Comparison of ENCODE assay signal across 8 cellular contexts in genomic region chrX:21932277-21932996, GRCh38. TPM values are rescaled to one million over a fixed set of nuclear protein-coding genes. Genes with fewer than 3 reads are reported as not detected.
A peak's percentile ranks its signal among the peaks of the same experiment; 100 is the strongest.
DNase-seq lines count a peak whose midpoint lies in the region; ATAC-seq and TF ChIP-seq lines count a peak whose summit lies in the region.
"Had no signal": no experiment of that assay in that cellular context is flagged by ENCODE, and none has a peak within 500 bp of the region (broad histone marks: within the 10 kb centered on the region; RNA-seq: fewer than 3 reads in every experiment).

No MANE protein-coding gene starts in this region.

- TF ChIP-seq CTCF in H9 (conservative IDR thresholded peaks at IDR 0.05) (no peak; the same call in 2 of the 3 replicates), gastrocnemius medialis (IDR thresholded peaks at IDR 0.05 in 4 of 5, conservative IDR thresholded peaks at IDR 0.05 in 1 of 5) (no peak), Peyer's patch (IDR thresholded peaks at IDR 0.05) (no peak)

- H3K27me3 Mint-ChIP-seq in H9 (ENCODE audit: low read depth): no peaks in the 10 kb centered on the region

- no peaks in the 10 kb centered on the region for H3K79me1 ChIP-seq in H9 (ENCODE audit: insufficient read depth, low read depth, low read length, poor library complexity, severe bottlenecking)

- no peak overlapping the region for H4K8ac ChIP-seq in H9 (replicated peaks; ENCODE audit: insufficient read length, low read depth, low read length)

- no peak overlapping the region for H4K5ac ChIP-seq in H9 (ENCODE audit: insufficient read length, low read depth, low read length)

- H3K9ac ChIP-seq in H9 (ENCODE audit: extremely low read depth, insufficient read length, low read length): no peak overlapping the region

- H3K9me3 ChIP-seq in H9 (ENCODE audit: control insufficient read depth, low read depth, low read length) (no peaks in the 10 kb centered on the region), gastrocnemius medialis (no peaks in the 10 kb centered on the region), Peyer's patch (no peaks in the 10 kb centered on the region)

- H3K4me1 ChIP-seq in H9 (ENCODE audit: insufficient read depth, low read length) (peaks cover 2% of the 10 kb centered on the region; the same call in 1 of the 2 replicates), gastrocnemius medialis (no peaks in the 10 kb centered on the region), Peyer's patch (no peaks in the 10 kb centered on the region)

- no peaks in the 10 kb centered on the region for H3K36me3 ChIP-seq in gastrocnemius medialis
- no peaks in the 10 kb centered on the region for H3K36me3 ChIP-seq in Peyer's patch
- H3K36me3 ChIP-seq: cardiac muscle cell had no signal

- no CpG with 5 or more reads among the region's 10 CpGs for WGBS in H9 (ENCODE audit: extremely low coverage, insufficient read length, low lambda C conversion rate)

- H3K27me3 ChIP-seq in H9 (ENCODE audit: insufficient read depth, low read length) (no peaks in the 10 kb centered on the region), gastrocnemius medialis (no peaks in the 10 kb centered on the region), Peyer's patch (no peaks in the 10 kb centered on the region)
- H3K27me3 ChIP-seq: cardiac muscle cell had no signal

- peak overlapping the region in 2 of 3 experiments; percentile 7 to 66; a peak in 4 of 7 replicates for H3K27ac Mint-ChIP-seq in H9

- in situ Hi-C loops in gastrocnemius medialis (cut with MboI; ENCODE audit: low sequenced_read_pairs in 4 of 4): no loop called here

- no peak for TF ChIP-seq POLR2A in gastrocnemius medialis (IDR thresholded peaks at IDR 0.05)
- no peak for TF ChIP-seq POLR2A in Peyer's patch (IDR thresholded peaks at IDR 0.05)

- no peak overlapping the region for H3K4me3 Mint-ChIP-seq in H9

- no peak overlapping the region for H2BK120ac ChIP-seq in H9 (ENCODE audit: low read depth, low read length, poor library complexity, severe bottlenecking)

- no peak overlapping the region for H2AK5ac ChIP-seq in H9 (ENCODE audit: insufficient read length, low read length)

- no peak overlapping the region for H2BK5ac ChIP-seq in H9 (ENCODE audit: insufficient read length, low read length)

- peaks cover 9 to 19% of the 10 kb centered on the region in 2 experiments for H3K4me1 Mint-ChIP-seq in H9

- H3K9me3 Mint-ChIP-seq in H9: peaks cover 0 to 29% of the 10 kb centered on the region in 2 experiments; a peak in 3 of 5 replicates

- DNase-seq in H9 (no peak), RKO (ENCODE audit: low spot score) (peak; percentile 95), fibroblast of gingiva (ENCODE audit: low read depth) (peak; percentile 78), gastrocnemius medialis (peak; percentile 30), DMS153 (lab: John Stamatoyannopoulos, UW) (no peak), Peyer's patch (no peak), HuH-7 (ENCODE audit: low spot score) (no peak)

- H2BK20ac ChIP-seq in H9 (ENCODE audit: low read depth, low read length, poor library complexity, severe bottlenecking): no peak overlapping the region

- no peak overlapping the region for H3K14ac ChIP-seq in H9 (ENCODE audit: insufficient read depth, low read length)

- H3K56ac ChIP-seq in H9 (ENCODE audit: insufficient read length, low read depth, low read length): no peak overlapping the region

- no peak overlapping the region for H2BK15ac ChIP-seq in H9 (ENCODE audit: low read depth, low read length)

- H3K36me3 Mint-ChIP-seq in H9 (ENCODE audit: insufficient read depth in 1 of 3, low read depth in 3 of 3): no peaks in the 10 kb centered on the region; a peak in 2 of 7 replicates

- intact Hi-C loops in gastrocnemius medialis (cut with DNase I; ENCODE audit: low total_unique reads): no loop called here

- H4K91ac ChIP-seq in H9 (ENCODE audit: insufficient read length, low read depth, low read length): no peak overlapping the region

- no peaks in the 10 kb centered on the region for H3K79me2 ChIP-seq in H9 (ENCODE audit: insufficient read depth, low read length)

- no peak overlapping the region for H3K23ac ChIP-seq in H9 (ENCODE audit: insufficient read length, low read depth, low read length)

- H3K18ac ChIP-seq in H9 (ENCODE audit: insufficient read length, low read depth, low read length): no peak overlapping the region

- no peak overlapping the region for H3K4me2 ChIP-seq in H9 (ENCODE audit: insufficient read depth, insufficient read length, low read length)

- H3K4me3 ChIP-seq in gastrocnemius medialis (no peak overlapping the region), Peyer's patch (no peak overlapping the region)
- H3K4me3 ChIP-seq: cardiac muscle cell had no signal

- H3K27ac ChIP-seq in H9 (ENCODE audit: insufficient read length, low read depth, low read length) (no peak overlapping the region), gastrocnemius medialis (peak overlapping the region in 3 of 4 donors; percentile 50 to 62 (median 55)), Peyer's patch (no peak overlapping the region)
- H3K27ac ChIP-seq: cardiac muscle cell had no signal

- no peaks in the 10 kb centered on the region for H4K20me1 ChIP-seq in H9 (ENCODE audit: control insufficient read depth, insufficient read depth, insufficient read length)

- no peak overlapping the region for H2AFZ ChIP-seq in H9 (ENCODE audit: low read length)

- no peak overlapping the region for H3K4ac ChIP-seq in H9 (ENCODE audit: low read depth, low read length)

- H3T11ph ChIP-seq in H9 (ENCODE audit: low read length): no peak overlapping the region

- peak; percentile 87 to 96 for ATAC-seq in gastrocnemius medialis

- no peaks in the 10 kb centered on the region for H3K23me2 ChIP-seq in H9 (ENCODE audit: insufficient read length, low read depth, low read length, poor library complexity, severe bottlenecking)

- no peak overlapping the region for H2BK12ac ChIP-seq in H9 (ENCODE audit: insufficient read length, low read depth, low read length)

RNA-seq across cellular contexts. Expression of gene SMS, which starts 8.1 kb away (rescaled TPM):
- total RNA-seq in H9 (2021) (411 and 415 TPM in 2 replicates), gastrocnemius medialis (10 to 100 TPM in 3 of 4 donors, 1 to 10 TPM in 1; 9.3 to 32.0 (median 20.0) TPM), Peyer's patch (10 to 100 TPM; 28.2 to 38.0 (median 30.1) TPM)

Comparison
In these comparisons a context has a peak if more than half of its experiments do, and no peak if none do; other contexts are left out.
1. DNase-seq: peak in RKO (single experiment), fibroblast of gingiva (single experiment) and gastrocnemius medialis (2 of 2); none in H9 (single experiment), DMS153 (single experiment), Peyer's patch (0 of 3) and HuH-7 (single experiment).
2. H3K27ac ChIP-seq: peak in gastrocnemius medialis (3 of 4); none in H9 (single experiment) and Peyer's patch (0 of 4).
3. RNA of gene SMS, which starts 8.1 kb away (total RNA-seq): 411 to 415 TPM in H9; 28.2 to 38.0 TPM in Peyer's patch and 9.3 to 32.0 TPM in gastrocnemius medialis; every median in the first group is over 10 times any median in the second.